ENCODE assay signal across 16 cellular contexts in the genomic region with DNA sequence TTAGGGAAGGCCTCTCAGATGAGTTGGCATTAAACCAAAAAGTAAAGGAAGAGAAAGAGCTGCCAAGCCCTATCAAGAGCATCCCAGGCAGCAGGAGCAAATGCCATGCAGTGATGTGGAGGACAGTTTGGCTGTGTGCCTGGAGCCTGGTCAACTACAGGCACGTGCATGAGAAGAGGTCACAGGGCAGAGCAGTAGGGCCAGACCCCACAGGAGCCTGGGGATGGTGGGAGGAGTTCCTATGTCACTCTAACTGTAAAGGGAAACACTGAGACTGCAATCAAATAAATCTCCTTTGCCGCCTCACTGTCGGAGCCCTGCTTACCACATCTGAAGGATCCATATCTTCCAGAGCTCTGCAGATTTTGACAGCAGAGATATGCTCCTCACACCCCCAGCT.
DNase-seq lines count a peak whose midpoint lies in the region; ATAC-seq and TF ChIP-seq lines count a peak whose summit lies in the region.
"Had no signal": no experiment of that assay in that cellular context is flagged by ENCODE, and none has a peak within 500 bp of the region (broad histone marks: within the 10 kb centered on the region; RNA-seq: fewer than 3 reads in every experiment).

No MANE protein-coding gene starts in this region.

- no peaks in the 10 kb centered on the region for H4K20me1 ChIP-seq in SK-N-SH (ENCODE audit: insufficient read depth)

- no peaks in the 10 kb centered on the region for H3F3A ChIP-seq in SK-N-SH (replicated peaks; ENCODE audit: insufficient read depth)

- no peak overlapping the region for H3K9ac ChIP-seq in SK-N-SH
- H3K9ac ChIP-seq in stomach smooth muscle (ENCODE audit: low read length in 2 of 2), result no peak overlapping the region

- ATAC-seq in heart right ventricle (peak; percentile 58 to 89 (median 64)), HG03354 (IDR thresholded peaks at IDR 0.05; ENCODE audit: poor library complexity, severe bottlenecking, unreplicated experiment) (no peak)
- ATAC-seq: foreskin keratinocyte, K562 had no signal

- intact Hi-C loops in heart right ventricle (cut with DNase I), result loop anchor here in 2 of 10 donors (5.0 to 10.0 kb wide), 2 partner anchors 116 to 239 kb away; a partner anchor contains a TSS

- no peaks in the 10 kb centered on the region for H3K27me3 ChIP-seq in SK-N-SH (ENCODE audit: insufficient read depth)
- no peaks in the 10 kb centered on the region for H3K27me3 ChIP-seq in heart right ventricle
- no peaks in the 10 kb centered on the region for H3K27me3 ChIP-seq in stomach smooth muscle (ENCODE audit: control insufficient read depth in 1 of 2, insufficient read depth in 2 of 2, low read length in 2 of 2)
- H3K27me3 ChIP-seq: foreskin keratinocyte, SJSA1, stomach had no signal

- H3K27ac ChIP-seq in SK-N-SH (ENCODE audit: low read depth in 2 of 2, low read length in 1 of 2) (peak overlapping the region in 1 of 2 experiments; percentile 16; a peak in 1 of 4 replicates), heart right ventricle (no peak overlapping the region), stomach smooth muscle (ENCODE audit: low read length) (peak overlapping the region; percentile 20)
- H3K27ac ChIP-seq: foreskin keratinocyte, SJSA1, stomach had no signal

- H3K9me3 ChIP-seq in SK-N-SH, result no peaks in the 10 kb centered on the region
- H3K9me3 ChIP-seq in heart right ventricle, result no peaks in the 10 kb centered on the region
- H3K9me3 ChIP-seq in stomach smooth muscle (ENCODE audit: control insufficient read depth in 2 of 2, low read length in 2 of 2), result no peaks in the 10 kb centered on the region
- H3K9me3 ChIP-seq: SJSA1, stomach had no signal

- H3K4me1 ChIP-seq in SK-N-SH (ENCODE audit: control insufficient read depth in 1 of 2, insufficient read depth in 2 of 2, low read depth in 1 of 2, low read length in 1 of 2) (peaks cover 0 to 26% of the 10 kb centered on the region in 2 experiments; a peak in 2 of 4 replicates), heart right ventricle (peaks cover 0 to 40% (median 31%) of the 10 kb centered on the region in 9 donors), stomach smooth muscle (ENCODE audit: control insufficient read depth, insufficient read depth, low read length) (peaks cover 16% of the 10 kb centered on the region)

- WGBS in SK-N-SH (ENCODE audit: low lambda C conversion rate), result 70% methylated on average over 3 of the region's 3 CpGs
- WGBS in heart right ventricle, 2 donors, result 12 to 31% methylated on average over 3 of the region's 3 CpGs

- H3K79me2 ChIP-seq in SK-N-SH (ENCODE audit: insufficient read depth), result no peaks in the 10 kb centered on the region

- no peaks in the 10 kb centered on the region for H3K36me3 ChIP-seq in SK-N-SH (replicated peaks in 1 of 2; ENCODE audit: control insufficient read depth in 1 of 2, insufficient read depth in 2 of 2, low read length in 1 of 2)
- no peaks in the 10 kb centered on the region for H3K36me3 ChIP-seq in heart right ventricle
- no peaks in the 10 kb centered on the region for H3K36me3 ChIP-seq in stomach smooth muscle (ENCODE audit: control insufficient read depth in 2 of 2, insufficient read depth in 2 of 2, low read length in 2 of 2)
- H3K36me3 ChIP-seq: SJSA1, stomach had no signal

- no peaks in the 10 kb centered on the region for H3K9me2 ChIP-seq in SK-N-SH

- no peak for TF ChIP-seq RAD21 in SK-N-SH (IDR thresholded peaks at IDR 0.05; ENCODE audit: low read length)

- POLR2A ChIA-PET in SK-N-SH (lab: Yijun Ruan, JAX), result no interaction called here

- CTCF ChIA-PET in SK-N-SH (lab: Yijun Ruan, JAX), result interaction anchor here (1.0 kb wide), 1 partner anchor 9 kb away, joined by 3 read pairs; no protein-coding TSS in a partner anchor

- no peak; a peak in 1 of 4 replicates for TF ChIP-seq EP300 in SK-N-SH (IDR thresholded peaks at IDR 0.05; ENCODE audit: borderline replicate concordance in 1 of 2, low read depth in 1 of 2, low read length in 1 of 2)

- peak; percentile 41 to 72 for DNase-seq in NCI-H2081 (lab: John Stamatoyannopoulos, UW)
- no peak for DNase-seq in NCI-H2081 treated with DMSO at 0.1 percent for 48 hours (lab: John Stamatoyannopoulos, UW)
- DNase-seq in SK-N-SH, result peak; percentile 58
- peak; percentile 46 to 65 for DNase-seq in heart right ventricle
- no peak for DNase-seq in D341Med (ENCODE audit: low spot score)
- DNase-seq in AML-193 (lab: John Stamatoyannopoulos, UW), result no peak
- DNase-seq: activated effector memory CD4-positive, alpha-beta T cell treated with Interleukin-2 at 50 U/mL for 16 hours; foreskin keratinocyte; midbrain; NCI-H2029 treated with DMSO at 0.1 percent for 48 hours; occipital lobe; stomach had no signal

- TF ChIP-seq CTCF in SK-N-SH (IDR thresholded peaks at IDR 0.05) (no peak), heart right ventricle (IDR thresholded peaks at IDR 0.05) (no peak)

- no peak overlapping the region for H2AFZ ChIP-seq in SK-N-SH (ENCODE audit: low read depth)

- H3K4me3 ChIP-seq in SK-N-SH (ENCODE audit: low read depth in 2 of 2, low read length in 1 of 2), result no peak overlapping the region
- no peak overlapping the region for H3K4me3 ChIP-seq in heart right ventricle
- H3K4me3 ChIP-seq in stomach smooth muscle (ENCODE audit: low read length in 2 of 2), result no peak overlapping the region
- H3K4me3 ChIP-seq: K562, SJSA1, stomach had no signal

- H3K4me2 ChIP-seq in SK-N-SH, result no peak overlapping the region

TF ChIP-seq in SK-N-SH, 30 proteins besides CTCF, POLR2A, EP300 and RAD21:
- peak; percentile 34; the same call in 1 of the 2 replicates for TF ChIP-seq RCOR1 (IDR thresholded peaks at IDR 0.05; ENCODE audit: low read length)
- TF ChIP-seq NFIC (IDR thresholded peaks at IDR 0.05; ENCODE audit: borderline replicate concordance), result peak; percentile 59
- TF ChIP-seq GATA2 (CRISPR knock-in tag; IDR thresholded peaks at IDR 0.05), result peak; percentile 48
- TF ChIP-seq TAF1 (IDR thresholded peaks at IDR 0.05; ENCODE audit: borderline replicate concordance, low read depth, low read length), result no peak

Comparison
In these comparisons a context has a peak if more than half of its experiments do, and no peak if none do; other contexts are left out.
1. DNase-seq: peak in NCI-H2081 (2 of 2), SK-N-SH (single experiment) and heart right ventricle (2 of 2); none in NCI-H2081 treated with DMSO at 0.1 percent for 48 hours (single experiment), D341Med (single experiment) and AML-193 (0 of 2).